22 cellular contexts compared by ENCODE assay signal in genomic region chr1:31248276-31248675, GRCh38. TPM values are rescaled to one million over a fixed set of nuclear protein-coding genes. Genes with fewer than 3 reads are reported as not detected.
"Had no signal": no experiment of that assay in that cellular context is flagged by ENCODE, and none has a peak within 500 bp of the region (broad histone marks: within the 10 kb centered on the region; RNA-seq: fewer than 3 reads in every experiment).

No MANE protein-coding gene starts in this region.

- H3K27me3 ChIP-seq: dorsolateral prefrontal cortex, right lobe of liver, tibial artery, upper lobe of left lung, vagina had no signal

- DNase-seq: cortex of kidney; dorsolateral prefrontal cortex; effector CD8-positive, alpha-beta T cell; immature natural killer cell; kidney; left cardiac atrium; left ventricle myocardium inferior; lower lobe of right lung; naive B cell; psoas muscle; retina; right lobe of liver; stimulated activated CD4-positive, alpha-beta T cell treated with anti-CD3 and anti-CD28 coated beads, Interleukin-15, amount 100 ng/mL, for 24 hours; stimulated activated CD4-positive, alpha-beta T cell treated with anti-CD3 and anti-CD28 coated beads, Interleukin-1b, Interleukin-23, amount 100 ng/mL, for 48 hours; stimulated activated CD4-positive, alpha-beta T cell treated with anti-CD3 and anti-CD28 coated beads, Interleukin-4, amount 100 ng/mL, for 24 hours; tibial artery; upper lobe of left lung had no signal

- H3K9me3 ChIP-seq: left ventricle myocardium inferior, lower lobe of right lung, neutrophil, psoas muscle, right lobe of liver, tibial artery, upper lobe of left lung, vagina had no signal

- H3K4me3 ChIP-seq: dorsolateral prefrontal cortex, left ventricle myocardium inferior, lower lobe of right lung, psoas muscle, right lobe of liver, tibial artery, upper lobe of left lung, vagina had no signal

- H3K4me1 ChIP-seq: left ventricle myocardium inferior, lower lobe of right lung, right lobe of liver, tibial artery, upper lobe of left lung, vagina had no signal

- H3K36me3 ChIP-seq: left ventricle myocardium inferior, lower lobe of right lung, neutrophil, right lobe of liver, tibial artery, upper lobe of left lung, vagina had no signal

- ATAC-seq: esophagus mucosa; left cardiac atrium; lower lobe of right lung; psoas muscle; right lobe of liver; stimulated activated memory B cell treated with anti-CD40 and anti-IgM and Interleukin-4, amounts not matched to agents 10 μg/mL and 1 μg/mL and 100 μg/mL, for 72 hours had no signal

- H3K27ac ChIP-seq: left ventricle myocardium inferior, lower lobe of right lung, neutrophil, psoas muscle, right lobe of liver, tibial artery, upper lobe of left lung, vagina had no signal

RNA-seq across cellular contexts. Expression of gene NKAIN1, which starts 8.6 kb away (rescaled TPM):
- total RNA-seq: lower lobe of right lung, osteoblast, right lobe of liver, vagina had no signal
